ENCODE assay signal across 1 cellular context in the genomic region with DNA sequence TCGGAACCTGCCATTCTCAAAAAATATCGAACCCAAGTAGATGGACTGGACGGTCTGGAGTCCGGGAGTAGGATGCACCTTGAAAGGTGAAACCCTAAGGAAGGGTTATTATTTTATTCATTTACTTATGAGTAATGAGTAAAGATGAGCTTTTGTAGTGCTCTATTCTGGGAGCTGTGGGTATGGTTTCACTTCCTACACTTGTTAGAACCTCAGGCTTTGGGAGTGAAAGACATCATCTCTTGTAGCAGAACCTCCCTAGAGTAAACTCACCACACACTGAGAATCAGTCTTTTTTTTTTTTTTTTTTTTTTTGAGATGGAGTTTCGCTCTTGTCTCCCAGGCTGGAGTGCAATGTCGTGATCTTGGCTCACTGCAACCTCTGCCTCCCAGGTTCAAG.
TF ChIP-seq lines count a peak whose summit lies in the region.

No MANE protein-coding gene starts in this region.

TF ChIP-seq in HepG2, 621 proteins besides CTCF, POLR2A, EP300 and RAD21 (continued from another document):
- TF ChIP-seq, protein P1, sequence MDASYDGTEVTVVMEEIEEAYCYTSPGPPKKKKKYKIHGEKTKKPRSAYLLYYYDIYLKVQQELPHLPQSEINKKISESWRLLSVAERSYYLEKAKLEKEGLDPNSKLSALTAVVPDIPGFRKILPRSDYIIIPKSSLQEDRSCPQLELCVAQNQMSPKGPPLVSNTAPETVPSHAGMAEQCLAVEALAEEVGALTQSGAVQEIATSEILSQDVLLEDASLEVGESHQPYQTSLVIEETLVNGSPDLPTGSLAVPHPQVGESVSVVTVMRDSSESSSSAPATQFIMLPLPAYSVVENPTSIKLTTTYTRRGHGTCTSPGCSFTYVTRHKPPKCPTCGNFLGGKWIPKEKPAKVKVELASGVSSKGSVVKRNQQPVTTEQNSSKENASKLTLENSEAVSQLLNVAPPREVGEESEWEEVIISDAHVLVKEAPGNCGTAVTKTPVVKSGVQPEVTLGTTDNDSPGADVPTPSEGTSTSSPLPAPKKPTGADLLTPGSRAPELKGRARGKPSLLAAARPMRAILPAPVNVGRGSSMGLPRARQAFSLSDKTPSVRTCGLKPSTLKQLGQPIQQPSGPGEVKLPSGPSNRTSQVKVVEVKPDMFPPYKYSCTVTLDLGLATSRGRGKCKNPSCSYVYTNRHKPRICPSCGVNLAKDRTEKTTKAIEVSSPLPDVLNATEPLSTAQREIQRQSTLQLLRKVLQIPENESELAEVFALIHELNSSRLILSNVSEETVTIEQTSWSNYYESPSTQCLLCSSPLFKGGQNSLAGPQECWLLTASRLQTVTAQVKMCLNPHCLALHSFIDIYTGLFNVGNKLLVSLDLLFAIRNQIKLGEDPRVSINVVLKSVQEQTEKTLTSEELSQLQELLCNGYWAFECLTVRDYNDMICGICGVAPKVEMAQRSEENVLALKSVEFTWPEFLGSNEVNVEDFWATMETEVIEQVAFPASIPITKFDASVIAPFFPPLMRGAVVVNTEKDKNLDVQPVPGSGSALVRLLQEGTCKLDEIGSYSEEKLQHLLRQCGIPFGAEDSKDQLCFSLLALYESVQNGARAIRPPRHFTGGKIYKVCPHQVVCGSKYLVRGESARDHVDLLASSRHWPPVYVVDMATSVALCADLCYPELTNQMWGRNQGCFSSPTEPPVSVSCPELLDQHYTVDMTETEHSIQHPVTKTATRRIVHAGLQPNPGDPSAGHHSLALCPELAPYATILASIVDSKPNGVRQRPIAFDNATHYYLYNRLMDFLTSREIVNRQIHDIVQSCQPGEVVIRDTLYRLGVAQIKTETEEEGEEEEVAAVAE (CRISPR knock-in tag; IDR thresholded peaks at IDR 0.05; ENCODE audit: borderline replicate concordance) = no peak
- no peak for TF ChIP-seq ZNF292 (CRISPR knock-in tag; IDR thresholded peaks at IDR 0.05; ENCODE audit: borderline replicate concordance, low read depth)
- TF ChIP-seq RBM39 (IDR thresholded peaks at IDR 0.05; ENCODE audit: low read depth, low read length, poor library complexity, severe bottlenecking) = no peak
